ENCODE assay signal across 14 cellular contexts in genomic region chr21:41751621-41752020, GRCh38. TPM values are rescaled to one million over a fixed set of nuclear protein-coding genes. Genes with fewer than 3 reads are reported as not detected.
DNase-seq lines count a peak whose midpoint lies in the region; ATAC-seq, FAIRE-seq and TF ChIP-seq lines count a peak whose summit lies in the region.
"Had no signal": no experiment of that assay in that cellular context is flagged by ENCODE, and none has a peak within 500 bp of the region (broad histone marks: within the 10 kb centered on the region; RNA-seq: fewer than 3 reads in every experiment).

No MANE protein-coding gene starts in this region.

- no peaks in the 10 kb centered on the region for H3K9me3 ChIP-seq in pancreas
- H3K9me3 ChIP-seq: tibial nerve had no signal

- no peak overlapping the region for H3K4me3 ChIP-seq in pancreas
- H3K4me3 ChIP-seq: tibial nerve had no signal

- peaks cover 2 to 45% (median 4%) of the 10 kb centered on the region in 3 donors for H3K36me3 ChIP-seq in pancreas
- H3K36me3 ChIP-seq: tibial nerve had no signal

- H3K27me3 ChIP-seq in pancreas, result no peaks in the 10 kb centered on the region
- H3K27me3 ChIP-seq: tibial nerve had no signal

- H3K27me3 Mint-ChIP-seq in Calu3 (ENCODE audit: unreplicated experiment), result no peaks in the 10 kb centered on the region
- H3K27me3 Mint-ChIP-seq: activated CD4-positive, alpha-beta memory T cell treated with anti-CD3 and anti-CD28 coated beads, Interleukin-2, amount 10 ng/mL, durations not matched to agents 7 days and 5 days; natural killer cell treated with Interleukin-12 subunit alpha and Interleukin-12 subunit beta and Interleukin-15 and Interleukin-18, amount 100 ng/mL, for 72 hours had no signal

- ATAC-seq in pancreas (peak; percentile 38 to 73 (median 66)), HG03025 (IDR thresholded peaks at IDR 0.05; ENCODE audit: low FRiP score, unreplicated experiment) (no peak), GM18517 (IDR thresholded peaks at IDR 0.05; ENCODE audit: unreplicated experiment) (no peak)
- ATAC-seq: activated naive CD8-positive, alpha-beta T cell treated with anti-CD3 and anti-CD28 coated beads, Interleukin-2, amount 50 U/mL, for 24 hours; natural killer cell treated with Interleukin-12 subunit alpha and Interleukin-12 subunit beta and Interleukin-15 and Interleukin-18, amount 100 ng/mL, for 72 hours had no signal

- peak overlapping the region; percentile 34 for H3K4me3 Mint-ChIP-seq in Calu3 (ENCODE audit: low read depth, unreplicated experiment)
- H3K4me3 Mint-ChIP-seq: activated CD4-positive, alpha-beta memory T cell treated with anti-CD3 and anti-CD28 coated beads, Interleukin-2, amount 10 ng/mL, durations not matched to agents 7 days and 5 days; activated naive CD8-positive, alpha-beta T cell treated with anti-CD3 and anti-CD28 coated beads, Interleukin-2, amount 50 U/mL, for 24 hours; natural killer cell treated with Interleukin-12 subunit alpha and Interleukin-12 subunit beta and Interleukin-15 and Interleukin-18, amount 100 ng/mL, for 72 hours had no signal

- H3K36me3 Mint-ChIP-seq in Calu3 (ENCODE audit: insufficient read depth, unreplicated experiment), result peaks cover 80% of the 10 kb centered on the region
- H3K36me3 Mint-ChIP-seq: natural killer cell treated with Interleukin-12 subunit alpha and Interleukin-12 subunit beta and Interleukin-15 and Interleukin-18, amount 100 ng/mL, for 72 hours had no signal

- CTCF ChIA-PET in Calu3 (lab: Charles Lee), result interaction anchor here (1.1 to 1.9 kb wide), 3 partner anchors 9 to 139 kb away, joined by 3 to 8 read pairs (median 3); no protein-coding TSS in a partner anchor

- H3K4me1 Mint-ChIP-seq in Calu3 (ENCODE audit: low read depth, unreplicated experiment), result peaks cover 31% of the 10 kb centered on the region
- H3K4me1 Mint-ChIP-seq: activated CD4-positive, alpha-beta memory T cell treated with anti-CD3 and anti-CD28 coated beads, Interleukin-2, amount 10 ng/mL, durations not matched to agents 7 days and 5 days; activated naive CD8-positive, alpha-beta T cell treated with anti-CD3 and anti-CD28 coated beads, Interleukin-2, amount 50 U/mL, for 24 hours had no signal

- FAIRE-seq in pancreas (lab: Jason Lieb, UNC), result no peak

- H3K27ac ChIP-seq in pancreas, result peak overlapping the region in 2 of 4 donors; percentile 2 to 12
- H3K27ac ChIP-seq: C4-2B, tibial nerve had no signal

- H3K27ac Mint-ChIP-seq in Calu3 (ENCODE audit: unreplicated experiment), result peak overlapping the region; percentile 89
- H3K27ac Mint-ChIP-seq: activated CD4-positive, alpha-beta memory T cell treated with anti-CD3 and anti-CD28 coated beads, Interleukin-2, amount 10 ng/mL, durations not matched to agents 7 days and 5 days; activated naive CD8-positive, alpha-beta T cell treated with anti-CD3 and anti-CD28 coated beads, Interleukin-2, amount 50 U/mL, for 24 hours; natural killer cell treated with Interleukin-12 subunit alpha and Interleukin-12 subunit beta and Interleukin-15 and Interleukin-18, amount 100 ng/mL, for 72 hours had no signal

- no TSS peak for BruUV-seq in Calu3 (replicated peaks; lab: Mats Ljungman, UMichigan)

- TF ChIP-seq CTCF in Calu3 (IDR thresholded peaks at IDR 0.05; ENCODE audit: unreplicated experiment) (no peak), pancreas (IDR thresholded peaks at IDR 0.05) (no peak)

- 16 to 18% methylated on average over 11 of the region's 11 CpGs for WGBS in pancreas, 2 donors

- H3K9me3 Mint-ChIP-seq in Calu3 (ENCODE audit: low read depth, unreplicated experiment), result no peaks in the 10 kb centered on the region
- H3K9me3 Mint-ChIP-seq: activated CD4-positive, alpha-beta memory T cell treated with anti-CD3 and anti-CD28 coated beads, Interleukin-2, amount 10 ng/mL, durations not matched to agents 7 days and 5 days; activated naive CD8-positive, alpha-beta T cell treated with anti-CD3 and anti-CD28 coated beads, Interleukin-2, amount 50 U/mL, for 24 hours; natural killer cell treated with Interleukin-12 subunit alpha and Interleukin-12 subunit beta and Interleukin-15 and Interleukin-18, amount 100 ng/mL, for 72 hours had no signal

- intact Hi-C loops in Calu3 (cut with micrococcal nuclease; ENCODE audit: unreplicated experiment) (no loop called here), pancreas (cut with DNase I) (loop anchor here in 1 of 3 donors (10.0 kb wide), 1 partner anchor 67 kb away; no protein-coding TSS in a partner anchor), head of caudate nucleus (cut with DNase I) (no loop called here)

- peak; percentile 47 for DNase-seq in Calu3
- peak; percentile 72 for DNase-seq in NCI-H1105 (lab: John Stamatoyannopoulos, UW)
- DNase-seq in ecto neural progenitor cell (ENCODE audit: low spot score), result peak; percentile 47
- DNase-seq in pancreas, result peak in 2 of 6 donors; percentile 42 to 55
- DNase-seq in effector CD8-positive, alpha-beta T cell (lab: John Stamatoyannopoulos, UW), result no peak
- DNase-seq in head of caudate nucleus, result no peak
- DNase-seq: activated CD4-positive, alpha-beta memory T cell treated with anti-CD3 and anti-CD28 coated beads, Interleukin-2, amount 10 ng/mL, durations not matched to agents 7 days and 5 days; activated naive CD8-positive, alpha-beta T cell treated with anti-CD3 and anti-CD28 coated beads, Interleukin-2, amount 50 U/mL, for 24 hours; SW 1271 had no signal

- H3K4me1 ChIP-seq in pancreas, result peaks cover 3 to 19% (median 9%) of the 10 kb centered on the region in 3 donors
- H3K4me1 ChIP-seq: tibial nerve had no signal

RNA-seq across cellular contexts. Expression of gene RIPK4, which starts 15.2 kb away (rescaled TPM):
- 30.0 and 30.3 TPM in 2 replicates for total RNA-seq in Calu3 (2022)
- 10 to 100 TPM in 4 of 6 donors, 1 to 10 TPM in 2; 7.7 to 18.2 (median 12.8) TPM for total RNA-seq in pancreas
- 10 to 100 TPM in 1 of 2 donors, 1 to 10 TPM in 1; 9.4 to 16.6 TPM for polyA plus RNA-seq in pancreas
- total RNA-seq: activated CD4-positive, alpha-beta memory T cell treated with anti-CD3 and anti-CD28 coated beads, Interleukin-2, amount 10 ng/mL, durations not matched to agents 7 days and 5 days had no signal

Comparison
In these comparisons a context has a peak if more than half of its experiments do, and no peak if none do; other contexts are left out.
1. DNase-seq: peak in Calu3 (single experiment), NCI-H1105 (single experiment) and ecto neural progenitor cell (single experiment); none in effector CD8-positive, alpha-beta T cell (single experiment) and head of caudate nucleus (0 of 42).
2. ATAC-seq: peak in pancreas (4 of 4); none in HG03025 (single experiment) and GM18517 (single experiment).